In genomic region chr13:80276371-80277289, GRCh38 we compare ENCODE assay signal across 8 cellular contexts.
DNase-seq lines count a peak whose midpoint lies in the region; ATAC-seq and TF ChIP-seq lines count a peak whose summit lies in the region.

No MANE protein-coding gene starts in this region.

- in situ Hi-C loops in Panc1 (cut with HindIII; ENCODE audit: low pct_unique_long_range_greater_than_20kb, low sequenced_read_pairs) = no loop called here
- in situ Hi-C loops in gastrocnemius medialis (cut with MboI; ENCODE audit: low sequenced_read_pairs in 4 of 4) = no loop called here

- no peaks in the 10 kb centered on the region for H3K9me3 Mint-ChIP-seq in glutamatergic neuron (ENCODE audit: unreplicated experiment)

- H3K27ac Mint-ChIP-seq in glutamatergic neuron (ENCODE audit: unreplicated experiment) = peak overlapping the region; percentile 82

- POLR2A ChIA-PET in Panc1 (lab: Charles Lee) = interaction anchor here (0.5 kb wide), 1 partner anchor 50 kb away, joined by 6 read pairs; no protein-coding TSS in a partner anchor
- POLR2A ChIA-PET in OCI-LY7 (lab: Charles Lee) = interaction anchor here (0.6 kb wide), 1 partner anchor 523 kb away, joined by 3 read pairs; no protein-coding TSS in a partner anchor

- H3K9me3 ChIP-seq in Panc1 (ENCODE audit: control insufficient read depth, insufficient read depth, low read depth, low read length) (no peaks in the 10 kb centered on the region; the same call in 1 of the 2 replicates), gastrocnemius medialis (no peaks in the 10 kb centered on the region), OCI-LY7 (ENCODE audit: low read length) (no peaks in the 10 kb centered on the region)

- H3K4me1 ChIP-seq in Panc1 (ENCODE audit: control insufficient read depth, insufficient read depth, low read length) (0 out of 2 replicates have a peak, but pooled peaks cover 4% of the 10 kb centered on the region), gastrocnemius medialis (no peaks in the 10 kb centered on the region), OCI-LY7 (ENCODE audit: insufficient read depth, low read length, poor library complexity, severe bottlenecking) (no peaks in the 10 kb centered on the region)

- no peaks in the 10 kb centered on the region for H3K27me3 ChIP-seq in Panc1 (ENCODE audit: control insufficient read depth, insufficient read depth, low read length)
- H3K27me3 ChIP-seq in gastrocnemius medialis = no peaks in the 10 kb centered on the region

- DNase-seq in HuH-7 (ENCODE audit: low spot score) (peak; percentile 23), Panc1 (ENCODE audit: low read depth, low spot score) (no peak), glutamatergic neuron (no peak), gastrocnemius medialis (no peak), OCI-LY7 (ENCODE audit: low spot score) (no peak)
- no peak for DNase-seq in activated effector memory CD4-positive, alpha-beta T cell treated with Interleukin-2 at 50 U/mL for 16 hours

- no peak overlapping the region for H2AFZ ChIP-seq in OCI-LY7 (ENCODE audit: low read length)

- peaks cover 6% of the 10 kb centered on the region for H3K36me3 Mint-ChIP-seq in glutamatergic neuron (ENCODE audit: unreplicated experiment)

- H3K27me3 Mint-ChIP-seq in glutamatergic neuron (ENCODE audit: unreplicated experiment) = peaks cover 4% of the 10 kb centered on the region

- BruUV-seq in Panc1 (replicated peaks; lab: Mats Ljungman, UMichigan) (no TSS peak), OCI-LY7 (replicated peaks; lab: Mats Ljungman, UMichigan) (no TSS peak)

- no peak for TF ChIP-seq POLR2A in gastrocnemius medialis (IDR thresholded peaks at IDR 0.05)

- H4K20me1 ChIP-seq in OCI-LY7 (ENCODE audit: insufficient read depth, low read length) = no peaks in the 10 kb centered on the region

- CTCF ChIA-PET in Panc1 (lab: Charles Lee) = no interaction called here
- CTCF ChIA-PET in OCI-LY7 (lab: Charles Lee; ENCODE audit: unreplicated experiment) = no interaction called here

- peaks cover 6% of the 10 kb centered on the region for H3K4me1 Mint-ChIP-seq in glutamatergic neuron (ENCODE audit: low read depth, unreplicated experiment)

- TF ChIP-seq CTCF in Panc1 (IDR thresholded peaks at IDR 0.05) = no peak
- no peak for TF ChIP-seq CTCF in glutamatergic neuron (IDR thresholded peaks at IDR 0.05; ENCODE audit: partially characterized antibody, unreplicated experiment)
- no peak for TF ChIP-seq CTCF in gastrocnemius medialis (IDR thresholded peaks at IDR 0.05 in 4 of 5, conservative IDR thresholded peaks at IDR 0.05 in 1 of 5)
- no peak for TF ChIP-seq CTCF in OCI-LY7 (conservative IDR thresholded peaks at IDR 0.05; ENCODE audit: low read length)

- ATAC-seq in Panc1 (peak; percentile 68), gastrocnemius medialis (peak; percentile 44 to 65), GM19467 (IDR thresholded peaks at IDR 0.05; ENCODE audit: unreplicated experiment) (no peak), HG03135 (IDR thresholded peaks at IDR 0.05; ENCODE audit: unreplicated experiment) (no peak)

- H3K4me3 ChIP-seq in Panc1 (ENCODE audit: low read depth in 2 of 2, low read length in 2 of 2) (no peak overlapping the region), gastrocnemius medialis (no peak overlapping the region), OCI-LY7 (ENCODE audit: low read depth, low read length, poor library complexity, severe bottlenecking) (no peak overlapping the region)

- H3K27ac ChIP-seq in Panc1 (ENCODE audit: low read length) (peak overlapping the region; percentile 63), gastrocnemius medialis (peak overlapping the region in 2 of 4 donors; percentile 14 to 41), OCI-LY7 (ENCODE audit: low read depth, low read length, poor library complexity, severe bottlenecking) (no peak overlapping the region)

- no peaks in the 10 kb centered on the region for H3K36me3 ChIP-seq in Panc1 (ENCODE audit: control insufficient read depth, insufficient read depth, low read length)
- no peaks in the 10 kb centered on the region for H3K36me3 ChIP-seq in gastrocnemius medialis
- no peaks in the 10 kb centered on the region for H3K36me3 ChIP-seq in OCI-LY7 (ENCODE audit: insufficient read depth, low read length)

- no peak overlapping the region for H3K4me3 Mint-ChIP-seq in glutamatergic neuron (ENCODE audit: unreplicated experiment)

- H3K9me2 ChIP-seq in OCI-LY7 (ENCODE audit: insufficient read depth, low read length) = no peaks in the 10 kb centered on the region

- intact Hi-C loops in Panc1 (cut with micrococcal nuclease; ENCODE audit: unreplicated experiment) = no loop called here
- intact Hi-C loops in gastrocnemius medialis (cut with DNase I; ENCODE audit: low total_unique reads) = no loop called here
- intact Hi-C loops in OCI-LY7 (cut with micrococcal nuclease; ENCODE audit: unreplicated experiment) = no loop called here

- H3K4me2 ChIP-seq in OCI-LY7 (ENCODE audit: low read length) = no peak overlapping the region

- no peaks in the 10 kb centered on the region for H3K79me2 ChIP-seq in OCI-LY7 (ENCODE audit: insufficient read depth, low read depth, low read length)

Comparison
In these comparisons a context has a peak if more than half of its experiments do, and no peak if none do; other contexts are left out.
1. ATAC-seq: peak in Panc1 (single experiment) and gastrocnemius medialis (2 of 2); none in GM19467 (single experiment) and HG03135 (single experiment).